ENCODE assay signal across 2 cellular contexts in genomic region chr12:43126652-43127051, GRCh38.
TF ChIP-seq lines count a peak whose summit lies in the region.

No MANE protein-coding gene starts in this region.

TF ChIP-seq in GM23338, 12 proteins besides CTCF, POLR2A, EP300 and RAD21:
- TF ChIP-seq POLR2AphosphoS5 (IDR thresholded peaks at IDR 0.05; ENCODE audit: low read depth), result no peak
- TF ChIP-seq EZH2 (IDR thresholded peaks at IDR 0.05; ENCODE audit: low read depth, unreplicated experiment), result no peak

TF ChIP-seq in HepG2, 621 proteins besides CTCF, POLR2A, EP300 and RAD21:
- TF ChIP-seq ZNF430 (CRISPR knock-in tag; IDR thresholded peaks at IDR 0.05), result no peak
- no peak for TF ChIP-seq SMAD9 (CRISPR knock-in tag; IDR thresholded peaks at IDR 0.05)
- no peak for TF ChIP-seq ZNF367 (CRISPR knock-in tag; IDR thresholded peaks at IDR 0.05; ENCODE audit: borderline replicate concordance)
- no peak for TF ChIP-seq ZKSCAN8 (CRISPR knock-in tag; IDR thresholded peaks at IDR 0.05; ENCODE audit: borderline replicate concordance)
- TF ChIP-seq IRX3 (CRISPR knock-in tag; IDR thresholded peaks at IDR 0.05; ENCODE audit: borderline replicate concordance, low read depth), result no peak
- TF ChIP-seq ZSCAN21 (CRISPR knock-in tag; IDR thresholded peaks at IDR 0.05; ENCODE audit: borderline replicate concordance), result no peak
- no peak for TF ChIP-seq RBAK (CRISPR knock-in tag; IDR thresholded peaks at IDR 0.05)
- no peak for TF ChIP-seq ATF3 (CRISPR knock-in tag; IDR thresholded peaks at IDR 0.05)
- TF ChIP-seq, protein P1, sequence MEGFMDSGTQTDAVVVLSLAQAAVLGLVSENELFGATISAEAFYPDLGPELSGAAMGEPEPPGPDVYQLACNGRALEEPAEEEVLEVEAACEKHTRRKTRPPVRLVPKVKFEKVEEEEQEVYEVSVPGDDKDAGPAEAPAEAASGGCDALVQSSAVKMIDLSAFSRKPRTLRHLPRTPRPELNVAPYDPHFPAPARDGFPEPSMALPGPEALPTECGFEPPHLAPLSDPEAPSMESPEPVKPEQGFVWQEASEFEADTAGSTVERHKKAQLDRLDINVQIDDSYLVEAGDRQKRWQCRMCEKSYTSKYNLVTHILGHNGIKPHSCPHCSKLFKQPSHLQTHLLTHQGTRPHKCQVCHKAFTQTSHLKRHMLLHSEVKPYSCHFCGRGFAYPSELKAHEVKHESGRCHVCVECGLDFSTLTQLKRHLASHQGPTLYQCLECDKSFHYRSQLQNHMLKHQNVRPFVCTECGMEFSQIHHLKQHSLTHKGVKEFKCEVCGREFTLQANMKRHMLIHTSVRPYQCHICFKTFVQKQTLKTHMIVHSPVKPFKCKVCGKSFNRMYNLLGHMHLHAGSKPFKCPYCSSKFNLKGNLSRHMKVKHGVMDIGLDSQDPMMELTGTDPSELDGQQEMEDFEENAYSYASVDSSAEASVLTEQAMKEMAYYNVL (CRISPR knock-in tag; IDR thresholded peaks at IDR 0.05; ENCODE audit: borderline replicate concordance), result no peak
- TF ChIP-seq, protein P2, sequence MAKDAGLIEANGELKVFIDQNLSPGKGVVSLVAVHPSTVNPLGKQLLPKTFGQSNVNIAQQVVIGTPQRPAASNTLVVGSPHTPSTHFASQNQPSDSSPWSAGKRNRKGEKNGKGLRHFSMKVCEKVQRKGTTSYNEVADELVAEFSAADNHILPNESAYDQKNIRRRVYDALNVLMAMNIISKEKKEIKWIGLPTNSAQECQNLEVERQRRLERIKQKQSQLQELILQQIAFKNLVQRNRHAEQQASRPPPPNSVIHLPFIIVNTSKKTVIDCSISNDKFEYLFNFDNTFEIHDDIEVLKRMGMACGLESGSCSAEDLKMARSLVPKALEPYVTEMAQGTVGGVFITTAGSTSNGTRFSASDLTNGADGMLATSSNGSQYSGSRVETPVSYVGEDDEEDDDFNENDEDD (CRISPR knock-in tag; IDR thresholded peaks at IDR 0.05; ENCODE audit: borderline replicate concordance), result no peak
- no peak for TF ChIP-seq EEA1 (CRISPR knock-in tag; IDR thresholded peaks at IDR 0.05; ENCODE audit: borderline replicate concordance)
- TF ChIP-seq KMT2B (CRISPR knock-in tag; IDR thresholded peaks at IDR 0.05), result no peak
- TF ChIP-seq TOE1 (CRISPR knock-in tag; IDR thresholded peaks at IDR 0.05), result no peak
- no peak for TF ChIP-seq BHLHE40 (IDR thresholded peaks at IDR 0.05; ENCODE audit: low read length)
- no peak for TF ChIP-seq TRIM22 (IDR thresholded peaks at IDR 0.05)
- TF ChIP-seq, protein P3, sequence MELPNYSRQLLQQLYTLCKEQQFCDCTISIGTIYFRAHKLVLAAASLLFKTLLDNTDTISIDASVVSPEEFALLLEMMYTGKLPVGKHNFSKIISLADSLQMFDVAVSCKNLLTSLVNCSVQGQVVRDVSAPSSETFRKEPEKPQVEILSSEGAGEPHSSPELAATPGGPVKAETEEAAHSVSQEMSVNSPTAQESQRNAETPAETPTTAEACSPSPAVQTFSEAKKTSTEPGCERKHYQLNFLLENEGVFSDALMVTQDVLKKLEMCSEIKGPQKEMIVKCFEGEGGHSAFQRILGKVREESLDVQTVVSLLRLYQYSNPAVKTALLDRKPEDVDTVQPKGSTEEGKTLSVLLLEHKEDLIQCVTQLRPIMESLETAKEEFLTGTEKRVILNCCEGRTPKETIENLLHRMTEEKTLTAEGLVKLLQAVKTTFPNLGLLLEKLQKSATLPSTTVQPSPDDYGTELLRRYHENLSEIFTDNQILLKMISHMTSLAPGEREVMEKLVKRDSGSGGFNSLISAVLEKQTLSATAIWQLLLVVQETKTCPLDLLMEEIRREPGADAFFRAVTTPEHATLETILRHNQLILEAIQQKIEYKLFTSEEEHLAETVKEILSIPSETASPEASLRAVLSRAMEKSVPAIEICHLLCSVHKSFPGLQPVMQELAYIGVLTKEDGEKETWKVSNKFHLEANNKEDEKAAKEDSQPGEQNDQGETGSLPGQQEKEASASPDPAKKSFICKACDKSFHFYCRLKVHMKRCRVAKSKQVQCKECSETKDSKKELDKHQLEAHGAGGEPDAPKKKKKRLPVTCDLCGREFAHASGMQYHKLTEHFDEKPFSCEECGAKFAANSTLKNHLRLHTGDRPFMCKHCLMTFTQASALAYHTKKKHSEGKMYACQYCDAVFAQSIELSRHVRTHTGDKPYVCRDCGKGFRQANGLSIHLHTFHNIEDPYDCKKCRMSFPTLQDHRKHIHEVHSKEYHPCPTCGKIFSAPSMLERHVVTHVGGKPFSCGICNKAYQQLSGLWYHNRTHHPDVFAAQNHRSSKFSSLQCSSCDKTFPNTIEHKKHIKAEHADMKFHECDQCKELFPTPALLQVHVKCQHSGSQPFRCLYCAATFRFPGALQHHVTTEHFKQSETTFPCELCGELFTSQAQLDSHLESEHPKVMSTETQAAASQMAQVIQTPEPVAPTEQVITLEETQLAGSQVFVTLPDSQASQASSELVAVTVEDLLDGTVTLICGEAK (IDR thresholded peaks at IDR 0.05), result no peak
- TF ChIP-seq, protein P3 (CRISPR knock-in tag; IDR thresholded peaks at IDR 0.05), result no peak
- no peak for TF ChIP-seq ZNF652 (CRISPR knock-in tag; IDR thresholded peaks at IDR 0.05; ENCODE audit: borderline replicate concordance, low read depth)
